ENCODE assay signal across 13 cellular contexts in genomic region chr6:111918825-111919224, GRCh38. TPM values are rescaled to one million over a fixed set of nuclear protein-coding genes. Genes with fewer than 3 reads are reported as not detected.
DNase-seq lines count a peak whose midpoint lies in the region; ATAC-seq and TF ChIP-seq lines count a peak whose summit lies in the region.
"Had no signal": no experiment of that assay in that cellular context is flagged by ENCODE, and none has a peak within 500 bp of the region (broad histone marks: within the 10 kb centered on the region; RNA-seq: fewer than 3 reads in every experiment).

No MANE protein-coding gene starts in this region.

- H3K27me3 ChIP-seq in H9 (ENCODE audit: insufficient read depth, low read length) (no peaks in the 10 kb centered on the region), lung (ENCODE audit: control insufficient read depth, insufficient read depth) (no peaks in the 10 kb centered on the region)

- H3K27ac ChIP-seq in H9 (ENCODE audit: insufficient read length, low read depth, low read length) = no peak overlapping the region
- no peak overlapping the region for H3K27ac ChIP-seq in lung (ENCODE audit: low read depth in 1 of 2, low read length in 1 of 2)
- H3K27ac ChIP-seq: RWPE1 had no signal

- no peak overlapping the region for H2BK12ac ChIP-seq in H9 (ENCODE audit: insufficient read length, low read depth, low read length)

- H3K9me3 Mint-ChIP-seq in H9 = no peaks in the 10 kb centered on the region; a peak in 1 of 5 replicates
- H3K9me3 Mint-ChIP-seq: brain, nephron had no signal

- H3K27ac Mint-ChIP-seq in H9 = no peak overlapping the region

- no CpG with 5 or more reads among the region's 5 CpGs for WGBS in H9 (ENCODE audit: extremely low coverage, insufficient read length, low lambda C conversion rate)
- WGBS in lung, 2 donors = 74 to 75% methylated on average over 5 of the region's 5 CpGs

- H2BK5ac ChIP-seq in H9 (ENCODE audit: insufficient read length, low read length) = no peak overlapping the region

- no peak overlapping the region for H2AFZ ChIP-seq in H9 (ENCODE audit: low read length)

- H4K91ac ChIP-seq in H9 (ENCODE audit: insufficient read length, low read depth, low read length) = peak overlapping the region; percentile 81

- H3K23me2 ChIP-seq in H9 (ENCODE audit: insufficient read length, low read depth, low read length, poor library complexity, severe bottlenecking) = no peaks in the 10 kb centered on the region

- DNase-seq in AG20443 (ENCODE audit: low spot score) (peak; percentile 92), H9 (no peak), astrocyte of the hippocampus (ENCODE audit: low read depth, low spot score) (peak; percentile 54), lung (ENCODE audit: low spot score) (no peak), HUDEP-2 (lab: John Stamatoyannopoulos, UW; ENCODE audit: unreplicated experiment in 76 of 76) (no peak), HuH-7 (ENCODE audit: low spot score) (no peak)
- no peak for DNase-seq in activated CD8-positive, alpha-beta memory T cell treated with anti-CD3 and anti-CD28 coated beads for 24 hours
- DNase-seq: activated T-cell treated with anti-CD3 and anti-CD28 coated beads for 4 hours had no signal

- no peaks in the 10 kb centered on the region for H3K79me2 ChIP-seq in H9 (ENCODE audit: insufficient read depth, low read length)

- H3K79me1 ChIP-seq in H9 (ENCODE audit: insufficient read depth, low read depth, low read length, poor library complexity, severe bottlenecking) = no peaks in the 10 kb centered on the region

- H3K18ac ChIP-seq in H9 (ENCODE audit: insufficient read length, low read depth, low read length) = no peak overlapping the region

- no peak overlapping the region for H3K23ac ChIP-seq in H9 (ENCODE audit: insufficient read length, low read depth, low read length)

- H2BK15ac ChIP-seq in H9 (ENCODE audit: low read depth, low read length) = no peak overlapping the region

- ATAC-seq in lung (ENCODE audit: insufficient read depth, low FRiP score) = peak; percentile 19
- no peak for ATAC-seq in GM21381 (IDR thresholded peaks at IDR 0.05; ENCODE audit: unreplicated experiment)

- H3K9me3 ChIP-seq in H9 (ENCODE audit: control insufficient read depth, low read depth, low read length) (no peaks in the 10 kb centered on the region), lung (ENCODE audit: control insufficient read depth in 2 of 2, insufficient read depth in 1 of 2, low read length in 1 of 2) (peaks cover 0 to 1% of the 10 kb centered on the region in 2 donors)
- H3K9me3 ChIP-seq: HAP-1 had no signal

- H2BK20ac ChIP-seq in H9 (ENCODE audit: low read depth, low read length, poor library complexity, severe bottlenecking) = no peak overlapping the region

- no peaks in the 10 kb centered on the region for H4K20me1 ChIP-seq in H9 (ENCODE audit: control insufficient read depth, insufficient read depth, insufficient read length)

- TF ChIP-seq CTCF in H9 (conservative IDR thresholded peaks at IDR 0.05) (no peak), lung (IDR thresholded peaks at IDR 0.05; ENCODE audit: control extremely low read depth, extremely low read depth) (no peak)

- no peak overlapping the region for H2AK5ac ChIP-seq in H9 (ENCODE audit: insufficient read length, low read length)

- no peak overlapping the region for H3K4ac ChIP-seq in H9 (ENCODE audit: low read depth, low read length)

- H4K8ac ChIP-seq in H9 (replicated peaks; ENCODE audit: insufficient read length, low read depth, low read length) = no peak overlapping the region

- H4K5ac ChIP-seq in H9 (ENCODE audit: insufficient read length, low read depth, low read length) = no peak overlapping the region

- H3K4me2 ChIP-seq in H9 (ENCODE audit: insufficient read depth, insufficient read length, low read length) = no peak overlapping the region

- H3K36me3 ChIP-seq in lung (ENCODE audit: control insufficient read depth in 2 of 2, insufficient read depth in 2 of 2, low read length in 2 of 2) = no peaks in the 10 kb centered on the region
- H3K36me3 ChIP-seq: HAP-1 had no signal

- no peak overlapping the region for H3K56ac ChIP-seq in H9 (ENCODE audit: insufficient read length, low read depth, low read length)

- no peak overlapping the region for H2BK120ac ChIP-seq in H9 (ENCODE audit: low read depth, low read length, poor library complexity, severe bottlenecking)

- H3K36me3 Mint-ChIP-seq in H9 (ENCODE audit: insufficient read depth in 1 of 3, low read depth in 3 of 3) = no peaks in the 10 kb centered on the region
- H3K36me3 Mint-ChIP-seq: brain had no signal

- H3K27me3 Mint-ChIP-seq in H9 (ENCODE audit: low read depth) = peaks cover 4% of the 10 kb centered on the region

- H3K4me1 Mint-ChIP-seq in H9 = peaks cover 37 to 43% of the 10 kb centered on the region in 2 experiments

- no peak overlapping the region for H3K4me3 Mint-ChIP-seq in H9
- H3K4me3 Mint-ChIP-seq: brain, nephron had no signal

- no peak overlapping the region for H3K9ac ChIP-seq in H9 (ENCODE audit: extremely low read depth, insufficient read length, low read length)

- H3T11ph ChIP-seq in H9 (ENCODE audit: low read length) = no peak overlapping the region

- H3K4me3 ChIP-seq in lung = no peak overlapping the region
- H3K4me3 ChIP-seq: HAP-1 had no signal

- no peak overlapping the region for H3K14ac ChIP-seq in H9 (ENCODE audit: insufficient read depth, low read length)

- H3K4me1 ChIP-seq in H9 (ENCODE audit: insufficient read depth, low read length) (peaks cover 7% of the 10 kb centered on the region; the same call in 1 of the 2 replicates), lung (ENCODE audit: control insufficient read depth in 2 of 2, insufficient read depth in 2 of 2, low read length in 2 of 2) (no peaks in the 10 kb centered on the region)

RNA-seq across cellular contexts. Expression of gene FYN, which starts 45.6 kb away (rescaled TPM):
- total RNA-seq in H9 (2021) (63.3 and 64.8 TPM in 2 replicates), lung (100 to 1,000 TPM in 1 of 2 donors, 10 to 100 TPM in 1; 90.8 to 157 TPM)
- polyA plus RNA-seq in lung = 10 to 100 TPM; 27.3 to 51.1 TPM

Comparison
In these comparisons a context has a peak if more than half of its experiments do, and no peak if none do; other contexts are left out.
1. DNase-seq: peak in AG20443 (single experiment) and astrocyte of the hippocampus (single experiment); none in H9 (single experiment), lung (single experiment), activated CD8-positive, alpha-beta memory T cell treated with anti-CD3 and anti-CD28 coated beads for 24 hours (single experiment), HUDEP-2 (0 of 76) and HuH-7 (single experiment).